Comparison of ENCODE assay signal across 1 cellular context in the genomic region with DNA sequence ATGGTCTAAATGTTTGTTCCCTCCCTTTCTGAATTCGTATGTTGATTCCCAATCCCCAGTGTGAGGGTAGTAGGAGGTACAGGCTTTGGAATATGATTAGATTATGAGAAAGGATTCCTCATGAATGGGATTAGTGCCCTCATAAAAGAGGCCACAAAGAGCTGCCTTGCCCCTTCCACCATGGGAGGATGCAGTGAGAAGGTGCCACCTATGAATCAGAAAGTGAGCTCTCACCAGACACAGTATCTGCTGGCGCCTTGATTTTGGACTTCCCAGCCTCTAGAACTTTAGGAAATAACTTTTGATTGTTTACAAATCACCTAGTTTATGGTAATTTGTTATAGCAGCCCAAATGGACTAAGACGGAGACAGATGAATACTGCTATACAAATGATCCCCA.
TF ChIP-seq lines count a peak whose summit lies in the region.

No MANE protein-coding gene starts in this region.

TF ChIP-seq in HepG2, 621 proteins besides CTCF, POLR2A, EP300 and RAD21:
- TF ChIP-seq ZNF564 (CRISPR knock-in tag; IDR thresholded peaks at IDR 0.05) = peak; percentile 88; the same call in 1 of the 2 replicates
- TF ChIP-seq, protein P1, sequence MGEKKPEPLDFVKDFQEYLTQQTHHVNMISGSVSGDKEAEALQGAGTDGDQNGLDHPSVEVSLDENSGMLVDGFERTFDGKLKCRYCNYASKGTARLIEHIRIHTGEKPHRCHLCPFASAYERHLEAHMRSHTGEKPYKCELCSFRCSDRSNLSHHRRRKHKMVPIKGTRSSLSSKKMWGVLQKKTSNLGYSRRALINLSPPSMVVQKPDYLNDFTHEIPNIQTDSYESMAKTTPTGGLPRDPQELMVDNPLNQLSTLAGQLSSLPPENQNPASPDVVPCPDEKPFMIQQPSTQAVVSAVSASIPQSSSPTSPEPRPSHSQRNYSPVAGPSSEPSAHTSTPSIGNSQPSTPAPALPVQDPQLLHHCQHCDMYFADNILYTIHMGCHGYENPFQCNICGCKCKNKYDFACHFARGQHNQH (CRISPR knock-in tag; IDR thresholded peaks at IDR 0.05) = no peak
- TF ChIP-seq HES4 (CRISPR knock-in tag; IDR thresholded peaks at IDR 0.05; ENCODE audit: borderline replicate concordance) = no peak
TF ChIP-seq in HepG2: peak in this region for 1.
